8 cellular contexts compared by ENCODE assay signal in genomic region chrX:73943572-73943899, GRCh38.
DNase-seq lines count a peak whose midpoint lies in the region; ATAC-seq and TF ChIP-seq lines count a peak whose summit lies in the region.

No MANE protein-coding gene starts in this region.

- peaks cover 29% of the 10 kb centered on the region for H3K36me3 Mint-ChIP-seq in CD4-positive, alpha-beta T cell (ENCODE audit: low read depth)
- H3K36me3 Mint-ChIP-seq in neural progenitor cell = peaks cover 22% of the 10 kb centered on the region

- H3K36me3 ChIP-seq in effector memory CD4-positive, alpha-beta T cell (ENCODE audit: control insufficient read depth, insufficient read depth, low read length) = no peaks in the 10 kb centered on the region
- H3K36me3 ChIP-seq in neural progenitor cell = peaks cover 9% of the 10 kb centered on the region

- peaks cover 49% of the 10 kb centered on the region for H3K79me2 ChIP-seq in neural progenitor cell (ENCODE audit: low read depth)

- no peaks in the 10 kb centered on the region for H3F3A ChIP-seq in neural progenitor cell (ENCODE audit: low read depth)

- no peaks in the 10 kb centered on the region for H3K9me3 ChIP-seq in CD4-positive, alpha-beta T cell (ENCODE audit: control insufficient read depth, low read length)
- H3K9me3 ChIP-seq in effector memory CD4-positive, alpha-beta T cell (ENCODE audit: control insufficient read depth, low read length) = no peaks in the 10 kb centered on the region
- H3K9me3 ChIP-seq in neural progenitor cell (ENCODE audit: low read depth) = no peaks in the 10 kb centered on the region

- H3K27me3 Mint-ChIP-seq in CD4-positive, alpha-beta T cell = no peaks in the 10 kb centered on the region
- no peaks in the 10 kb centered on the region for H3K27me3 Mint-ChIP-seq in neural progenitor cell (ENCODE audit: insufficient read depth, low read depth)

- H4K20me1 ChIP-seq in neural progenitor cell (ENCODE audit: low read depth) = no peaks in the 10 kb centered on the region

- H3K4me2 ChIP-seq in neural progenitor cell = peak overlapping the region; percentile 69

- POLR2A ChIA-PET in CD4-positive, alpha-beta T cell (lab: Charles Lee) = interaction anchor here (0.7 to 0.9 kb wide), 2 partner anchors 38 to 349 kb away, joined by 4 to 7 read pairs; no protein-coding TSS in a partner anchor
- POLR2A ChIA-PET in GM10248 (lab: Yijun Ruan, JAX) = no interaction called here

- DNase-seq in CD4-positive, alpha-beta T cell = no peak
- no peak for DNase-seq in NB4 (ENCODE audit: low read depth)
- no peak for DNase-seq in effector memory CD4-positive, alpha-beta T cell
- no peak for DNase-seq in neural progenitor cell (ENCODE audit: low spot score)
- no peak for DNase-seq in hypothalamus (lab: John Stamatoyannopoulos, UW)
- no peak for DNase-seq in GM10248 (ENCODE audit: extremely low spot score)
- DNase-seq in stimulated activated CD4-positive, alpha-beta T cell treated with anti-CD3 and anti-CD28 coated beads, Interleukin-2, amount 100 ng/mL, for 48 hours = no peak
- no peak for DNase-seq in middle frontal gyrus (ENCODE audit: extremely low spot score, low spot score)

- peaks cover 7% of the 10 kb centered on the region for H3K4me1 ChIP-seq in effector memory CD4-positive, alpha-beta T cell (ENCODE audit: control insufficient read depth, insufficient read depth, low read length, poor library complexity, severe bottlenecking)
- H3K4me1 ChIP-seq in neural progenitor cell = peaks cover 5% of the 10 kb centered on the region

- H2AFZ ChIP-seq in neural progenitor cell (replicated peaks) = peak overlapping the region; percentile 98

- no peak for TF ChIP-seq POLR2A in NB4 (IDR thresholded peaks at IDR 0.05; ENCODE audit: extremely low read depth, insufficient read length)

- peak overlapping the region; percentile 49 for H3K4me3 ChIP-seq in NB4 (ENCODE audit: low read depth, low read length)
- H3K4me3 ChIP-seq in effector memory CD4-positive, alpha-beta T cell (ENCODE audit: insufficient read depth, low read depth, low read length, poor library complexity, severe bottlenecking) = peak overlapping the region; percentile 78
- peak overlapping the region; percentile 85 for H3K4me3 ChIP-seq in neural progenitor cell

- peak overlapping the region; percentile 96 for H3K27ac Mint-ChIP-seq in CD4-positive, alpha-beta T cell
- peak overlapping the region; percentile 87 for H3K27ac Mint-ChIP-seq in neural progenitor cell

- H3K9me3 Mint-ChIP-seq in CD4-positive, alpha-beta T cell = no peaks in the 10 kb centered on the region
- peaks cover 8% of the 10 kb centered on the region for H3K9me3 Mint-ChIP-seq in neural progenitor cell

- peaks cover 29% of the 10 kb centered on the region for H3K4me1 Mint-ChIP-seq in CD4-positive, alpha-beta T cell (ENCODE audit: low read depth)
- H3K4me1 Mint-ChIP-seq in neural progenitor cell = peaks cover 4% of the 10 kb centered on the region

- peak overlapping the region; percentile 78 for H3K27ac ChIP-seq in CD4-positive, alpha-beta T cell (ENCODE audit: low read depth, low read length)
- H3K27ac ChIP-seq in effector memory CD4-positive, alpha-beta T cell (ENCODE audit: insufficient read depth, low read length, poor library complexity, severe bottlenecking) = peak overlapping the region; percentile 87
- no peak overlapping the region for H3K27ac ChIP-seq in neural progenitor cell

- peak overlapping the region; percentile 88 for H3K4me3 Mint-ChIP-seq in CD4-positive, alpha-beta T cell
- peak overlapping the region; percentile 85 for H3K4me3 Mint-ChIP-seq in neural progenitor cell

- no peak for TF ChIP-seq CTCF in CD4-positive, alpha-beta T cell (IDR thresholded peaks at IDR 0.05)
- no peak for TF ChIP-seq CTCF in NB4 (IDR thresholded peaks at IDR 0.05; ENCODE audit: low read depth, low read length)
- no peak for TF ChIP-seq CTCF in neural progenitor cell (IDR thresholded peaks at IDR 0.05)
- no peak for TF ChIP-seq CTCF in GM10248 (IDR thresholded peaks at IDR 0.05; ENCODE audit: control extremely low read depth, extremely low read depth, low read depth, missing control alignments)

- intact Hi-C loops in CD4-positive, alpha-beta T cell (cut with DNase I, micrococcal nuclease) = loop anchor here in 1 of 2 experiments (5.0 to 10.0 kb wide), 4 partner anchors 34 to 1759 kb away; partner anchors contain the start of genes PIN4 and UPRT

- no peak for ATAC-seq in CD4-positive, alpha-beta T cell (ENCODE audit: poor library complexity)

- H3K9ac ChIP-seq in neural progenitor cell = no peak overlapping the region

- CTCF ChIA-PET in CD4-positive, alpha-beta T cell (lab: Charles Lee) = interaction anchor here (0.7 to 1.5 kb wide), 2 partner anchors 14 to 72 kb away, joined by 4 read pairs; no protein-coding TSS in a partner anchor
- CTCF ChIA-PET in GM10248 (lab: Yijun Ruan, JAX) = interaction anchor here (0.9 kb wide), 1 partner anchor 72 kb away, joined by 4 read pairs; no protein-coding TSS in a partner anchor

- H3K27me3 ChIP-seq in CD4-positive, alpha-beta T cell (ENCODE audit: control insufficient read depth, insufficient read depth, low read length) = no peaks in the 10 kb centered on the region
- no peaks in the 10 kb centered on the region for H3K27me3 ChIP-seq in effector memory CD4-positive, alpha-beta T cell (replicated peaks; ENCODE audit: control insufficient read depth, insufficient read depth, low read length, poor library complexity, severe bottlenecking)
- H3K27me3 ChIP-seq in neural progenitor cell = no peaks in the 10 kb centered on the region
